ENCODE assay signal across 8 cellular contexts in genomic region chr12:27277846-27278260, GRCh38. TPM values are rescaled to one million over a fixed set of nuclear protein-coding genes. Genes with fewer than 3 reads are reported as not detected.
A peak's percentile ranks its signal among the peaks of the same experiment; 100 is the strongest.
DNase-seq lines count a peak whose midpoint lies in the region; ATAC-seq and TF ChIP-seq lines count a peak whose summit lies in the region.

No MANE protein-coding gene starts in this region.

- H3K4me3 ChIP-seq in AG10803 (ENCODE audit: low read length): no peak overlapping the region

- no peaks in the 10 kb centered on the region for H3K27me3 Mint-ChIP-seq in activated CD8-positive, alpha-beta T cell treated with anti-CD3 and anti-CD28 coated beads for 36 hours
- H3K27me3 Mint-ChIP-seq in immature natural killer cell (ENCODE audit: low read depth in 3 of 3): no peaks in the 10 kb centered on the region

- no peak for TF ChIP-seq CTCF in AG10803 (conservative IDR thresholded peaks at IDR 0.05; ENCODE audit: low read length)
- TF ChIP-seq CTCF in activated CD8-positive, alpha-beta T cell treated with anti-CD3 and anti-CD28 coated beads for 36 hours (IDR thresholded peaks at IDR 0.05): no peak

- H3K4me1 Mint-ChIP-seq in activated CD8-positive, alpha-beta T cell treated with anti-CD3 and anti-CD28 coated beads for 36 hours (ENCODE audit: low read depth): peaks cover 25% of the 10 kb centered on the region
- H3K4me1 Mint-ChIP-seq in immature natural killer cell: peaks cover 4 to 31% of the 10 kb centered on the region in 2 donors

- intact Hi-C loops in activated CD8-positive, alpha-beta T cell treated with anti-CD3 and anti-CD28 coated beads for 36 hours (cut with micrococcal nuclease): no loop called here

- CTCF ChIA-PET in activated CD8-positive, alpha-beta T cell treated with anti-CD3 and anti-CD28 coated beads for 36 hours (lab: Charles Lee): interaction anchor here (0.6 to 1.8 kb wide), 7 partner anchors 10 to 755 kb away, joined by 3 to 5 read pairs (median 3); no protein-coding TSS in a partner anchor

- POLR2A ChIA-PET in activated CD8-positive, alpha-beta T cell treated with anti-CD3 and anti-CD28 coated beads for 36 hours (lab: Charles Lee): interaction anchor here (0.6 to 1.2 kb wide), 2 partner anchors 53 to 57 kb away, joined by 3 to 4 read pairs; no protein-coding TSS in a partner anchor

- ATAC-seq in GM19023 (IDR thresholded peaks at IDR 0.05; ENCODE audit: unreplicated experiment): peak; percentile 93
- ATAC-seq in HG03097 (IDR thresholded peaks at IDR 0.05; ENCODE audit: low FRiP score, unreplicated experiment): peak; percentile 86
- ATAC-seq in activated CD8-positive, alpha-beta T cell treated with anti-CD3 and anti-CD28 coated beads for 36 hours: peak; percentile 90

- H3K4me3 Mint-ChIP-seq in activated CD8-positive, alpha-beta T cell treated with anti-CD3 and anti-CD28 coated beads for 36 hours: no peak overlapping the region
- H3K4me3 Mint-ChIP-seq in immature natural killer cell: no peak overlapping the region

- peak; percentile 67 for DNase-seq in AG10803 (ENCODE audit: low read depth)
- peak; percentile 19 for DNase-seq in activated CD8-positive, alpha-beta T cell treated with anti-CD3 and anti-CD28 coated beads for 36 hours
- DNase-seq in iris pigment epithelial cell (ENCODE audit: low read depth): peak; percentile 88
- no peak for DNase-seq in NCI-H345 treated with DMSO at 0.1 percent for 48 hours (lab: John Stamatoyannopoulos, UW; ENCODE audit: unreplicated experiment)
- DNase-seq in DMS79 treated with DMSO at 0.1 percent for 48 hours (lab: John Stamatoyannopoulos, UW): no peak
- no peak for DNase-seq in immature natural killer cell

- H3K27ac Mint-ChIP-seq in activated CD8-positive, alpha-beta T cell treated with anti-CD3 and anti-CD28 coated beads for 36 hours: no peak overlapping the region
- no peak overlapping the region for H3K27ac Mint-ChIP-seq in immature natural killer cell

- no peaks in the 10 kb centered on the region for H3K36me3 Mint-ChIP-seq in activated CD8-positive, alpha-beta T cell treated with anti-CD3 and anti-CD28 coated beads for 36 hours (ENCODE audit: low read depth)
- H3K36me3 Mint-ChIP-seq in immature natural killer cell: no peaks in the 10 kb centered on the region

- H3K9me3 Mint-ChIP-seq in activated CD8-positive, alpha-beta T cell treated with anti-CD3 and anti-CD28 coated beads for 36 hours: no peaks in the 10 kb centered on the region
- H3K9me3 Mint-ChIP-seq in immature natural killer cell: no peaks in the 10 kb centered on the region

RNA-seq across cellular contexts. Expression of gene STK38L, which starts 33.8 kb away (rescaled TPM):
- 10 to 100 TPM; 23.5 to 27.6 TPM for total RNA-seq in activated CD8-positive, alpha-beta T cell treated with anti-CD3 and anti-CD28 coated beads for 36 hours
- polyA plus RNA-seq in immature natural killer cell: 10 to 100 TPM in 2 of 3 donors, 1 to 10 TPM in 1; 9.7 to 12.4 (median 11.7) TPM

RNA-seq across cellular contexts. Expression of gene BMAL2, which starts 54.8 kb away (rescaled TPM):
- total RNA-seq in activated CD8-positive, alpha-beta T cell treated with anti-CD3 and anti-CD28 coated beads for 36 hours: 1 to 10 TPM; 7.5 to 9.7 TPM
- polyA plus RNA-seq in immature natural killer cell: not detected

Comparison
In these comparisons a context has a peak if more than half of its experiments do, and no peak if none do; other contexts are left out.
1. DNase-seq: peak in AG10803 (single experiment), activated CD8-positive, alpha-beta T cell treated with anti-CD3 and anti-CD28 coated beads for 36 hours (single experiment) and iris pigment epithelial cell (single experiment); none in NCI-H345 treated with DMSO at 0.1 percent for 48 hours (single experiment), DMS79 treated with DMSO at 0.1 percent for 48 hours (single experiment) and immature natural killer cell (0 of 3).
2. Peak in every context shown above with its lines, with median percentiles within 50 percentile points of each other: ATAC-seq.